23 cellular contexts compared by ENCODE assay signal in the genomic region with DNA sequence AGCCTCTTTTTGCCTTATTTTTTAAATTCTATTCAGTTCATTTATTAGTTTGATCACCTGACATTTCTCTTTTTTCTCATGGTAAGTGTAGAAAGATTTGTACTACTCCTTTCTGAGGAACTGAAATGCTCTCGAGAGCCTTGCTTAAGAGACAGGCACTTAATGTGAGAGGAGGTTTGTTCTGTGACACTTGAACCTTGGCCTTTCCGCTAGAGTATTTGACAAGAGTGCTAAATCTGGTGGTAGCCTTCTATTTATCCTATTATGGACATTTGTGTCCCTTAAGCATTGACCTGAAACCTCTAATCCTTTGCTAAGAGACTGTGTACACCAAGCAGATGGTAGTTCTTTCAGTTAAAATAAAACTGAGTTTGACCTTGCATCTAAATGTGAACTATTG.
A peak's percentile ranks its signal among the peaks of the same experiment; 100 is the strongest.
DNase-seq lines count a peak whose midpoint lies in the region; ATAC-seq lines count a peak whose summit lies in the region.
"Had no signal": no experiment of that assay in that cellular context is flagged by ENCODE, and none has a peak within 500 bp of the region (broad histone marks: within the 10 kb centered on the region; RNA-seq: fewer than 3 reads in every experiment).

No MANE protein-coding gene starts in this region.

- DNase-seq in NCI-H1417 (lab: John Stamatoyannopoulos, UW) = peak in 2 of 3 experiments; percentile 2 to 69
- no peak for DNase-seq in NCI-H1417 treated with DMSO at 0.1 percent for 48 hours (lab: John Stamatoyannopoulos, UW)
- DNase-seq in NCI-H510A treated with DMSO at 0.1 percent for 48 hours (lab: John Stamatoyannopoulos, UW) = peak; percentile 13
- peak; percentile 73 for DNase-seq in NCI-H82 (lab: John Stamatoyannopoulos, UW)
- peak; percentile 14 for DNase-seq in retina
- no peak for DNase-seq in activated gamma-delta T cell treated with Interleukin-2 at 50 U/mL for 16 hours
- DNase-seq: ACHN; AML-193; C1 segment of cervical spinal cord; Calu3; CD8-positive, alpha-beta memory T cell; EL; GF-D8; H7; HFFc6; Kasumi-1; NCI-H2081; NCI-H446; NK-92 treated with Interleukin-12 subunit alpha and Interleukin-12 subunit beta, amount 100 ng/mL, for 24 hours; SHP77 treated with DMSO at 0.1 percent for 48 hours; SK-N-SH had no signal

- ATAC-seq in GM21723 (IDR thresholded peaks at IDR 0.05; ENCODE audit: unreplicated experiment) (no peak), GM21423 (IDR thresholded peaks at IDR 0.05; ENCODE audit: unreplicated experiment) (no peak)

Comparison
In these comparisons a context has a peak if more than half of its experiments do, and no peak if none do; other contexts are left out.
1. DNase-seq: peak in NCI-H1417 (2 of 3), NCI-H510A treated with DMSO at 0.1 percent for 48 hours (single experiment), NCI-H82 (single experiment) and retina (single experiment); none in NCI-H1417 treated with DMSO at 0.1 percent for 48 hours (single experiment) and activated gamma-delta T cell treated with Interleukin-2 at 50 U/mL for 16 hours (single experiment).